ENCODE assay signal across 8 cellular contexts in genomic region chr3:48188266-48189201, GRCh38. TPM values are rescaled to one million over a fixed set of nuclear protein-coding genes. Genes with fewer than 3 reads are reported as not detected.
DNase-seq lines count a peak whose midpoint lies in the region; ATAC-seq and TF ChIP-seq lines count a peak whose summit lies in the region.

Gene CDC25A, minus strand, starts transcription at chr3:48188417. Its CDS starts 470 bp downstream, at chr3:48187947.

- H3K9ac ChIP-seq in smooth muscle cell (ENCODE audit: low read depth), result peak within 1 kb of the TSS; percentile 67

- ATAC-seq in GM18909 (IDR thresholded peaks at IDR 0.05; ENCODE audit: poor library complexity, unreplicated experiment) (peak; percentile 91), HG03175 (IDR thresholded peaks at IDR 0.05; ENCODE audit: unreplicated experiment) (peak; percentile 96), WTC11 (peak; percentile 96)

- peak within 1 kb of the TSS; percentile 97 for H3K4me2 ChIP-seq in smooth muscle cell

- TF ChIP-seq CTCF in AG04450 (IDR thresholded peaks at IDR 0.05; ENCODE audit: low read depth, low read length) (no peak), WTC11 (IDR thresholded peaks at IDR 0.05) (no peak), smooth muscle cell (IDR thresholded peaks at IDR 0.05; ENCODE audit: borderline replicate concordance, insufficient read depth, poor library complexity, severe bottlenecking) (no peak)

- H3K4me1 ChIP-seq in smooth muscle cell (ENCODE audit: low read depth), result peaks cover 5% of the 10 kb centered on the region

- H3K79me2 ChIP-seq in smooth muscle cell (ENCODE audit: low read depth), result peaks cover 20% of the 10 kb centered on the region

- H3K27ac ChIP-seq in AG04450 (ENCODE audit: low read depth, low read length) (peak within 1 kb of the TSS; percentile 21), caudate nucleus (ENCODE audit: low read depth, low read length) (peak within 1 kb of the TSS; percentile 65), smooth muscle cell (ENCODE audit: low read depth) (no peak within 1 kb of the TSS)

- H4K20me1 ChIP-seq in smooth muscle cell (ENCODE audit: low read depth), result no peaks in the 10 kb centered on the region

- H3K27me3 ChIP-seq in AG04450 (ENCODE audit: control insufficient read depth, insufficient read depth, low read length), result no peaks in the 10 kb centered on the region
- no peaks in the 10 kb centered on the region for H3K27me3 ChIP-seq in smooth muscle cell (ENCODE audit: low read depth)

- DNase-seq in AG04450 (ENCODE audit: low read depth, low spot score) (peak; percentile 97), NCI-H226 (peak; percentile 99), WTC11 (ENCODE audit: low spot score) (peak; percentile 98), caudate nucleus (lab: John Stamatoyannopoulos, UW) (peak; percentile 58 to 98 (median 94)), iPS-NIHi7 (ENCODE audit: extremely low spot score) (peak; percentile 98), smooth muscle cell (lab: John Stamatoyannopoulos, UW; ENCODE audit: unreplicated experiment) (peak; percentile 79)

- H3K36me3 Mint-ChIP-seq in WTC11, result peaks cover 35% of the 10 kb centered on the region

- peak within 1 kb of the TSS; percentile 85 for H3K4me3 ChIP-seq in AG04450 (ENCODE audit: low read depth, low read length)
- H3K4me3 ChIP-seq in smooth muscle cell, result peak within 1 kb of the TSS; percentile 84

- POLR2A ChIA-PET in AG04450 (lab: Yijun Ruan, JAX) (interaction anchor here (0.5 to 1.1 kb wide), 3 partner anchors 52 to 567 kb away, joined by 3 to 5 read pairs (median 3); partner anchors contain the start of gene ZNF589), WTC11 (lab: Charles Lee) (interaction anchor here (0.5 to 1.9 kb wide), 9 partner anchors 31 to 363 kb away, joined by 3 to 12 read pairs (median 4); partner anchors contain the start of genes ATRIP and ZNF589)

- H2AFZ ChIP-seq in smooth muscle cell (ENCODE audit: low read depth), result peak within 1 kb of the TSS; percentile 95

- H3K27me3 Mint-ChIP-seq in WTC11 (ENCODE audit: low read depth), result no peaks in the 10 kb centered on the region

- no peaks in the 10 kb centered on the region for H3K9me3 Mint-ChIP-seq in WTC11

- H3K4me1 Mint-ChIP-seq in WTC11, result peaks cover 38% of the 10 kb centered on the region

- H3K27ac Mint-ChIP-seq in WTC11, result peak within 1 kb of the TSS; percentile 63

- no peaks in the 10 kb centered on the region for H3K36me3 ChIP-seq in smooth muscle cell (ENCODE audit: low read depth)

- 9% methylated on average over 44 of the region's 44 CpGs for WGBS in smooth muscle cell (ENCODE audit: low lambda C conversion rate)

- H3F3A ChIP-seq in smooth muscle cell (ENCODE audit: low read depth), result no peaks in the 10 kb centered on the region

- peak within 1 kb of the TSS; percentile 96 for H3K4me3 Mint-ChIP-seq in WTC11

- H3K9me3 ChIP-seq in AG04450 (ENCODE audit: control insufficient read depth, insufficient read depth, low read length) (no peaks in the 10 kb centered on the region; the same call in 1 of the 2 replicates), smooth muscle cell (replicated peaks; ENCODE audit: low read depth) (no peaks in the 10 kb centered on the region)

- CTCF ChIA-PET in AG04450 (lab: Charles Lee) (interaction anchor here (3.0 kb wide), 1 partner anchor 247 kb away, joined by 24 read pairs; no protein-coding TSS in a partner anchor), WTC11 (lab: Charles Lee) (interaction anchor here (0.6 to 4.6 kb wide), 13 partner anchors 31 to 363 kb away, joined by 3 to 76 read pairs (median 5); partner anchors contain the start of genes CCDC51, TMA7 and ZNF589)

TF ChIP-seq in WTC11, 78 proteins besides CTCF, POLR2A, EP300 and RAD21 (continues in another document):
- TF ChIP-seq, protein P1, sequence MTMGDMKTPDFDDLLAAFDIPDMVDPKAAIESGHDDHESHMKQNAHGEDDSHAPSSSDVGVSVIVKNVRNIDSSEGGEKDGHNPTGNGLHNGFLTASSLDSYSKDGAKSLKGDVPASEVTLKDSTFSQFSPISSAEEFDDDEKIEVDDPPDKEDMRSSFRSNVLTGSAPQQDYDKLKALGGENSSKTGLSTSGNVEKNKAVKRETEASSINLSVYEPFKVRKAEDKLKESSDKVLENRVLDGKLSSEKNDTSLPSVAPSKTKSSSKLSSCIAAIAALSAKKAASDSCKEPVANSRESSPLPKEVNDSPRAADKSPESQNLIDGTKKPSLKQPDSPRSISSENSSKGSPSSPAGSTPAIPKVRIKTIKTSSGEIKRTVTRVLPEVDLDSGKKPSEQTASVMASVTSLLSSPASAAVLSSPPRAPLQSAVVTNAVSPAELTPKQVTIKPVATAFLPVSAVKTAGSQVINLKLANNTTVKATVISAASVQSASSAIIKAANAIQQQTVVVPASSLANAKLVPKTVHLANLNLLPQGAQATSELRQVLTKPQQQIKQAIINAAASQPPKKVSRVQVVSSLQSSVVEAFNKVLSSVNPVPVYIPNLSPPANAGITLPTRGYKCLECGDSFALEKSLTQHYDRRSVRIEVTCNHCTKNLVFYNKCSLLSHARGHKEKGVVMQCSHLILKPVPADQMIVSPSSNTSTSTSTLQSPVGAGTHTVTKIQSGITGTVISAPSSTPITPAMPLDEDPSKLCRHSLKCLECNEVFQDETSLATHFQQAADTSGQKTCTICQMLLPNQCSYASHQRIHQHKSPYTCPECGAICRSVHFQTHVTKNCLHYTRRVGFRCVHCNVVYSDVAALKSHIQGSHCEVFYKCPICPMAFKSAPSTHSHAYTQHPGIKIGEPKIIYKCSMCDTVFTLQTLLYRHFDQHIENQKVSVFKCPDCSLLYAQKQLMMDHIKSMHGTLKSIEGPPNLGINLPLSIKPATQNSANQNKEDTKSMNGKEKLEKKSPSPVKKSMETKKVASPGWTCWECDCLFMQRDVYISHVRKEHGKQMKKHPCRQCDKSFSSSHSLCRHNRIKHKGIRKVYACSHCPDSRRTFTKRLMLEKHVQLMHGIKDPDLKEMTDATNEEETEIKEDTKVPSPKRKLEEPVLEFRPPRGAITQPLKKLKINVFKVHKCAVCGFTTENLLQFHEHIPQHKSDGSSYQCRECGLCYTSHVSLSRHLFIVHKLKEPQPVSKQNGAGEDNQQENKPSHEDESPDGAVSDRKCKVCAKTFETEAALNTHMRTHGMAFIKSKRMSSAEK (CRISPR knock-in tag; IDR thresholded peaks at IDR 0.05; ENCODE audit: borderline replicate concordance), result no peak
- TF ChIP-seq ZMAT4 (CRISPR knock-in tag; IDR thresholded peaks at IDR 0.05), result no peak
- TF ChIP-seq SP1 (CRISPR knock-in tag; conservative IDR thresholded peaks at IDR 0.05), result peak; percentile 93
- TF ChIP-seq NR2C2 (CRISPR knock-in tag; IDR thresholded peaks at IDR 0.05), result peak; percentile 71; the same call in 1 of the 2 replicates
- peak; percentile 77 for TF ChIP-seq NFYB (CRISPR knock-in tag; conservative IDR thresholded peaks at IDR 0.05; ENCODE audit: low read depth)
- TF ChIP-seq JUN (CRISPR knock-in tag; IDR thresholded peaks at IDR 0.05), result no peak
- TF ChIP-seq, protein P2, sequence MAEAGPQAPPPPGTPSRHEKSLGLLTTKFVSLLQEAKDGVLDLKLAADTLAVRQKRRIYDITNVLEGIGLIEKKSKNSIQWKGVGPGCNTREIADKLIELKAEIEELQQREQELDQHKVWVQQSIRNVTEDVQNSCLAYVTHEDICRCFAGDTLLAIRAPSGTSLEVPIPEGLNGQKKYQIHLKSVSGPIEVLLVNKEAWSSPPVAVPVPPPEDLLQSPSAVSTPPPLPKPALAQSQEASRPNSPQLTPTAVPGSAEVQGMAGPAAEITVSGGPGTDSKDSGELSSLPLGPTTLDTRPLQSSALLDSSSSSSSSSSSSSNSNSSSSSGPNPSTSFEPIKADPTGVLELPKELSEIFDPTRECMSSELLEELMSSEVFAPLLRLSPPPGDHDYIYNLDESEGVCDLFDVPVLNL (CRISPR knock-in tag; IDR thresholded peaks at IDR 0.05; ENCODE audit: borderline replicate concordance, low read depth), result peak; percentile 97
- TF ChIP-seq, protein P3, sequence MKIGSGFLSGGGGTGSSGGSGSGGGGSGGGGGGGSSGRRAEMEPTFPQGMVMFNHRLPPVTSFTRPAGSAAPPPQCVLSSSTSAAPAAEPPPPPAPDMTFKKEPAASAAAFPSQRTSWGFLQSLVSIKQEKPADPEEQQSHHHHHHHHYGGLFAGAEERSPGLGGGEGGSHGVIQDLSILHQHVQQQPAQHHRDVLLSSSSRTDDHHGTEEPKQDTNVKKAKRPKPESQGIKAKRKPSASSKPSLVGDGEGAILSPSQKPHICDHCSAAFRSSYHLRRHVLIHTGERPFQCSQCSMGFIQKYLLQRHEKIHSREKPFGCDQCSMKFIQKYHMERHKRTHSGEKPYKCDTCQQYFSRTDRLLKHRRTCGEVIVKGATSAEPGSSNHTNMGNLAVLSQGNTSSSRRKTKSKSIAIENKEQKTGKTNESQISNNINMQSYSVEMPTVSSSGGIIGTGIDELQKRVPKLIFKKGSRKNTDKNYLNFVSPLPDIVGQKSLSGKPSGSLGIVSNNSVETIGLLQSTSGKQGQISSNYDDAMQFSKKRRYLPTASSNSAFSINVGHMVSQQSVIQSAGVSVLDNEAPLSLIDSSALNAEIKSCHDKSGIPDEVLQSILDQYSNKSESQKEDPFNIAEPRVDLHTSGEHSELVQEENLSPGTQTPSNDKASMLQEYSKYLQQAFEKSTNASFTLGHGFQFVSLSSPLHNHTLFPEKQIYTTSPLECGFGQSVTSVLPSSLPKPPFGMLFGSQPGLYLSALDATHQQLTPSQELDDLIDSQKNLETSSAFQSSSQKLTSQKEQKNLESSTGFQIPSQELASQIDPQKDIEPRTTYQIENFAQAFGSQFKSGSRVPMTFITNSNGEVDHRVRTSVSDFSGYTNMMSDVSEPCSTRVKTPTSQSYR (CRISPR knock-in tag; IDR thresholded peaks at IDR 0.05), result peak; percentile 85
- TF ChIP-seq NFE2L1 (CRISPR knock-in tag; IDR thresholded peaks at IDR 0.05), result peak; percentile 75; the same call in 1 of the 2 replicates

RNA-seq across cellular contexts. Expression of gene CDC25A, which starts in this region (rescaled TPM):
- polyA plus RNA-seq in AG04450 (2011; rRNA removed) (1.6 and 2.1 TPM in 2 replicates), smooth muscle cell (4.2 and 4.7 TPM in 2 replicates)
- 2.9 and 3.6 TPM in 2 replicates for polyA minus RNA-seq in AG04450 (2011; rRNA and poly(A)+ RNA removed)
- total RNA-seq in WTC11 (2021) (52.4 to 57.6 TPM (median 54.7 TPM) in 3 replicates), smooth muscle cell (2.5 and 4.9 TPM in 2 replicates)
